19 cellular contexts compared by ENCODE assay signal in genomic region chr6:137852811-137853210, GRCh38.
"Had no signal": no experiment of that assay in that cellular context is flagged by ENCODE, and none has a peak within 500 bp of the region (broad histone marks: within the 10 kb centered on the region; RNA-seq: fewer than 3 reads in every experiment).

No MANE protein-coding gene starts in this region.

- H3K9ac ChIP-seq: parathyroid adenoma had no signal

- H2AFZ ChIP-seq: parathyroid adenoma had no signal

- DNase-seq: activated CD4-positive, alpha-beta T cell treated with anti-CD3 and anti-CD28 coated beads, Interleukin-2, amount 10 ng/mL, durations not matched to agents 7 days and 5 days; activated CD4-positive, CD25-positive, alpha-beta regulatory T cell treated with anti-CD3 and anti-CD28 coated beads, Interleukin-2, amount 50 U/mL, for 72 hours; activated CD8-positive, alpha-beta T cell treated with anti-CD3 and anti-CD28 coated beads, Interleukin-2, amount 10 ng/mL, durations not matched to agents 7 days and 5 days; activated gamma-delta T cell; activated naive CD4-positive, alpha-beta T cell treated with anti-CD3 and anti-CD28 coated beads, Interleukin-2, amount 50 U/mL, for 16 hours; aorta; dorsolateral prefrontal cortex; effector memory CD8-positive, alpha-beta T cell; heart left ventricle; left cardiac atrium; nephron progenitor cell; right cardiac atrium; stimulated activated CD4-positive, alpha-beta T cell treated with anti-CD3 and anti-CD28 coated beads, Interleukin-12 subunit alpha, Interleukin-12 subunit beta, amount 100 ng/mL, for 4 hours; T-helper 2 cell; testis; trophoblast cell had no signal

- H3K36me3 ChIP-seq: heart left ventricle, vagina had no signal

- ATAC-seq: activated CD8-positive, alpha-beta T cell treated with anti-CD3 and anti-CD28 coated beads, Interleukin-2, amount 10 ng/mL, durations not matched to agents 7 days and 5 days; effector memory CD8-positive, alpha-beta T cell; heart left ventricle; left cardiac atrium; right cardiac atrium had no signal

- H3K9me3 ChIP-seq: heart left ventricle, testis, vagina had no signal

- H3K4me3 ChIP-seq: dorsolateral prefrontal cortex, heart left ventricle, testis, vagina had no signal

- H3K4me1 ChIP-seq: parathyroid adenoma, testis had no signal

- H3K79me2 ChIP-seq: parathyroid adenoma had no signal

- H3K27me3 ChIP-seq: dorsolateral prefrontal cortex, heart left ventricle, testis, vagina had no signal

- H3K27ac ChIP-seq: dorsolateral prefrontal cortex, heart left ventricle, parathyroid adenoma, testis, vagina, VCaP had no signal
